In genomic region chr6:134590449-134590848, GRCh38 we compare ENCODE assay signal across 13 cellular contexts.
DNase-seq lines count a peak whose midpoint lies in the region; ATAC-seq and TF ChIP-seq lines count a peak whose summit lies in the region.
"Had no signal": no experiment of that assay in that cellular context is flagged by ENCODE, and none has a peak within 500 bp of the region (broad histone marks: within the 10 kb centered on the region; RNA-seq: fewer than 3 reads in every experiment).

No MANE protein-coding gene starts in this region.

- no peaks in the 10 kb centered on the region for H3K79me2 ChIP-seq in fibroblast of lung (ENCODE audit: control insufficient read depth, insufficient read depth, low read length)

- no peak overlapping the region for H3K9ac ChIP-seq in fibroblast of lung (ENCODE audit: insufficient read depth, low read length)

- H3K4me2 ChIP-seq in fibroblast of lung (ENCODE audit: extremely low read depth, insufficient read depth, low read length), result no peak overlapping the region

- 70% methylated on average over 7 of the region's 7 CpGs for WGBS in suprapubic skin

- H3K4me1 ChIP-seq in RWPE2 (ENCODE audit: insufficient read depth, poor library complexity, severe bottlenecking) (peaks cover 34% of the 10 kb centered on the region), fibroblast of lung (ENCODE audit: control insufficient read depth, extremely low read depth, insufficient read depth, low read length) (peaks cover 6% of the 10 kb centered on the region), suprapubic skin (no peaks in the 10 kb centered on the region)

- H3K4me3 ChIP-seq in RWPE2 (ENCODE audit: severe bottlenecking), result no peak overlapping the region
- H3K4me3 ChIP-seq in fibroblast of lung (replicated peaks in 1 of 4; ENCODE audit: control extremely low read depth in 1 of 4, insufficient read depth in 1 of 4, low read depth in 3 of 4, low read length in 4 of 4), result no peak overlapping the region
- no peak overlapping the region for H3K4me3 ChIP-seq in suprapubic skin

- H2AFZ ChIP-seq in fibroblast of lung (ENCODE audit: low read length), result no peak overlapping the region

- no peaks in the 10 kb centered on the region for H4K20me1 ChIP-seq in fibroblast of lung (ENCODE audit: control insufficient read depth, extremely low read depth, insufficient read depth, low read length)

- H3K36me3 ChIP-seq in RWPE2 (ENCODE audit: low read depth) (no peaks in the 10 kb centered on the region), fibroblast of lung (ENCODE audit: control insufficient read depth, insufficient read depth, low read length) (no peaks in the 10 kb centered on the region), suprapubic skin (no peaks in the 10 kb centered on the region)
- H3K36me3 ChIP-seq: WERI-Rb-1 had no signal

- H3K27me3 ChIP-seq in RWPE2 (ENCODE audit: insufficient read depth, poor library complexity, severe bottlenecking) (no peaks in the 10 kb centered on the region), fibroblast of lung (ENCODE audit: control insufficient read depth, insufficient read depth, low read length) (no peaks in the 10 kb centered on the region), suprapubic skin (no peaks in the 10 kb centered on the region)

- ATAC-seq in RWPE2 (ENCODE audit: low read depth), result no peak
- ATAC-seq in GM18868 (IDR thresholded peaks at IDR 0.05; ENCODE audit: unreplicated experiment), result no peak
- ATAC-seq: left colon had no signal

- peak overlapping the region; percentile 88 for H3K27ac ChIP-seq in RWPE2 (ENCODE audit: poor library complexity, severe bottlenecking)
- peak overlapping the region; percentile 89 for H3K27ac ChIP-seq in fibroblast of lung (ENCODE audit: insufficient read depth, low read length)
- H3K27ac ChIP-seq in suprapubic skin, result peak overlapping the region; percentile 30
- H3K27ac ChIP-seq: WERI-Rb-1 had no signal

- TF ChIP-seq CTCF in RWPE2 (IDR thresholded peaks at IDR 0.05; ENCODE audit: poor library complexity, severe bottlenecking) (no peak), fibroblast of lung (conservative IDR thresholded peaks at IDR 0.05 in 1 of 2, IDR thresholded peaks at IDR 0.05 in 1 of 2; ENCODE audit: low read depth in 1 of 2, low read length in 2 of 2) (no peak), suprapubic skin (IDR thresholded peaks at IDR 0.05) (no peak)

- DNase-seq in GM04504 (ENCODE audit: low read depth), result peak; percentile 55
- no peak for DNase-seq in RWPE2 (ENCODE audit: low spot score)
- peak; percentile 55 to 63 for DNase-seq in fibroblast of lung (ENCODE audit: low read depth in 2 of 2)
- DNase-seq in suprapubic skin (ENCODE audit: low spot score in 2 of 2), result no peak
- DNase-seq in effector CD4-positive, alpha-beta T cell, result no peak
- no peak for DNase-seq in NCI-H1930 (lab: John Stamatoyannopoulos, UW)
- DNase-seq: CD8-positive, alpha-beta memory T cell; left colon; NCI-H1092; NCI-H2171 treated with DMSO at 0.1 percent for 48 hours; posterior cingulate gyrus; WERI-Rb-1 had no signal

- no peaks in the 10 kb centered on the region for H3K9me3 ChIP-seq in RWPE2 (ENCODE audit: severe bottlenecking)
- H3K9me3 ChIP-seq in fibroblast of lung (ENCODE audit: control insufficient read depth, insufficient read depth, low read depth, low read length), result no peaks in the 10 kb centered on the region
- no peaks in the 10 kb centered on the region for H3K9me3 ChIP-seq in suprapubic skin

- no peak for TF ChIP-seq POLR2A in suprapubic skin (IDR thresholded peaks at IDR 0.05)

- no peak for TF ChIP-seq EP300 in suprapubic skin (IDR thresholded peaks at IDR 0.05)

Comparison
In these comparisons a context has a peak if more than half of its experiments do, and no peak if none do; other contexts are left out.
1. DNase-seq: peak in GM04504 (single experiment) and fibroblast of lung (2 of 2); none in RWPE2 (single experiment), suprapubic skin (0 of 2), effector CD4-positive, alpha-beta T cell (single experiment) and NCI-H1930 (0 of 2).
2. H3K27ac ChIP-seq: peak in every context shown above with its lines; median percentile 89 in fibroblast of lung; 88 in RWPE2; 30 in suprapubic skin.